In the genomic region with DNA sequence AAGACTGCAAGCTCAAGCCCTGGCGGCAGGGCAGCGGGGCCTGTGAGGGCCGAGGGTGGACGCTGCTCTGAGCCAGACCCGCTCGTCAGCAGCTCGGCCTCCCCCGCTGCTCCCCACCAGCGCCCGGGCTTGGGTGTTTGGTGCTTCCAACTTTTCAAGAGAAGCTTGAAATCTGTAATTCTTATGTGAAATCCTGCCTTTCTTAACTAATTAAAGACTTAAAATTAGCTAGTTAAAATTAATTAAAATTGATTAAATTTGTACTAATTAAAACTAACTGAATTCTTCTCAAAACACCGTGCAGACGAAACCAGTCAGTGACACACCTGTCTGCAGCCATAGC, we compare ENCODE assay signal across 9 cellular contexts. TPM values are rescaled to one million over a fixed set of nuclear protein-coding genes. Genes with fewer than 3 reads are reported as not detected.
A peak's percentile ranks its signal among the peaks of the same experiment; 100 is the strongest.
DNase-seq lines count a peak whose midpoint lies in the region; ATAC-seq and TF ChIP-seq lines count a peak whose summit lies in the region.
"Had no signal": no experiment of that assay in that cellular context is flagged by ENCODE, and none has a peak within 500 bp of the region (broad histone marks: within the 10 kb centered on the region; RNA-seq: fewer than 3 reads in every experiment).

No MANE protein-coding gene starts in this region.

- H3K4me2 ChIP-seq in SK-N-SH: peak overlapping the region; percentile 98

- H3K36me3 ChIP-seq in SK-N-SH (replicated peaks in 1 of 2; ENCODE audit: control insufficient read depth in 1 of 2, insufficient read depth in 2 of 2, low read length in 1 of 2) (no peaks in the 10 kb centered on the region), brain microvascular endothelial cell (replicated peaks) (no peaks in the 10 kb centered on the region), upper lobe of right lung (no peaks in the 10 kb centered on the region)
- H3K36me3 ChIP-seq in naive thymus-derived CD4-positive, alpha-beta T cell (ENCODE audit: control insufficient read depth in 2 of 3, insufficient read depth in 3 of 3, low read length in 3 of 3): no peaks in the 10 kb centered on the region

- H3K4me1 ChIP-seq in SK-N-SH (ENCODE audit: control insufficient read depth in 1 of 2, insufficient read depth in 2 of 2, low read depth in 1 of 2, low read length in 1 of 2): peaks cover 0 to 18% of the 10 kb centered on the region in 2 experiments; a peak in 1 of 4 replicates
- H3K4me1 ChIP-seq in naive thymus-derived CD4-positive, alpha-beta T cell (ENCODE audit: control insufficient read depth in 2 of 2, insufficient read depth in 2 of 2, low read length in 2 of 2): peaks cover 12 to 13% of the 10 kb centered on the region in 2 donors
- peaks cover 7% of the 10 kb centered on the region for H3K4me1 ChIP-seq in upper lobe of right lung

- 34% methylated on average over 12 of the region's 12 CpGs for WGBS in SK-N-SH (ENCODE audit: low lambda C conversion rate)

- CTCF ChIA-PET in SK-N-SH (lab: Yijun Ruan, JAX): interaction anchor here (0.6 to 7.4 kb wide), 79 partner anchors 8 to 684 kb away, joined by 3 to 135 read pairs (median 5); no protein-coding TSS in a partner anchor
- CTCF ChIA-PET in naive thymus-derived CD4-positive, alpha-beta T cell (lab: Charles Lee): interaction anchor here (1.0 kb wide), 1 partner anchor 9 kb away, joined by 3 read pairs; no protein-coding TSS in a partner anchor

- no peaks in the 10 kb centered on the region for H3K79me2 ChIP-seq in SK-N-SH (ENCODE audit: insufficient read depth)

- peak overlapping the region in 7 of 10 donors; percentile 21 to 77 (median 34) for H3K4me3 Mint-ChIP-seq in naive thymus-derived CD4-positive, alpha-beta T cell

- in situ Hi-C loops in brain microvascular endothelial cell (cut with HindIII; ENCODE audit: low pct_ligation_motif_present, low sequenced_read_pairs): no loop called here

- H3K27ac Mint-ChIP-seq in naive thymus-derived CD4-positive, alpha-beta T cell: peak overlapping the region in 4 of 9 donors; percentile 30 to 76 (median 50)

- peaks cover 0 to 3% (median 0%) of the 10 kb centered on the region in 11 donors for H3K9me3 Mint-ChIP-seq in naive thymus-derived CD4-positive, alpha-beta T cell
- H3K9me3 Mint-ChIP-seq: stimulated activated naive B cell treated with anti-CD40 and anti-IgM and Interleukin-4, amounts not matched to agents 10 μg/mL and 1 μg/mL and 100 μg/mL, for 72 hours had no signal

- H3K9me2 ChIP-seq in SK-N-SH: no peaks in the 10 kb centered on the region

- H3K36me3 Mint-ChIP-seq in naive thymus-derived CD4-positive, alpha-beta T cell: no peaks in the 10 kb centered on the region
- H3K36me3 Mint-ChIP-seq: stimulated activated naive B cell treated with anti-CD40 and anti-IgM and Interleukin-4, amounts not matched to agents 10 μg/mL and 1 μg/mL and 100 μg/mL, for 72 hours had no signal

- H3K27me3 ChIP-seq in SK-N-SH (ENCODE audit: insufficient read depth) (no peaks in the 10 kb centered on the region), brain microvascular endothelial cell (replicated peaks) (no peaks in the 10 kb centered on the region), upper lobe of right lung (no peaks in the 10 kb centered on the region)
- no peaks in the 10 kb centered on the region for H3K27me3 ChIP-seq in naive thymus-derived CD4-positive, alpha-beta T cell (ENCODE audit: control insufficient read depth in 2 of 2, insufficient read depth in 2 of 2, low read length in 2 of 2)

- POLR2A ChIA-PET in SK-N-SH (lab: Yijun Ruan, JAX): interaction anchor here (0.6 to 2.2 kb wide), 16 partner anchors 12 to 671 kb away, joined by 3 to 18 read pairs (median 4); no protein-coding TSS in a partner anchor
- POLR2A ChIA-PET in naive thymus-derived CD4-positive, alpha-beta T cell (lab: Charles Lee): no interaction called here

- no peaks in the 10 kb centered on the region for H4K20me1 ChIP-seq in SK-N-SH (ENCODE audit: insufficient read depth)

- H3F3A ChIP-seq in SK-N-SH (replicated peaks; ENCODE audit: insufficient read depth): peaks cover 6% of the 10 kb centered on the region

- TF ChIP-seq CTCF in SK-N-SH (IDR thresholded peaks at IDR 0.05): no peak
- no peak for TF ChIP-seq CTCF in brain microvascular endothelial cell (IDR thresholded peaks at IDR 0.05; ENCODE audit: low read depth, low read length, missing control alignments)
- no peak for TF ChIP-seq CTCF in upper lobe of right lung (IDR thresholded peaks at IDR 0.05)

- TF ChIP-seq EP300 in SK-N-SH (IDR thresholded peaks at IDR 0.05; ENCODE audit: borderline replicate concordance in 1 of 2, low read depth in 1 of 2, low read length in 1 of 2): no peak

- peak overlapping the region; percentile 67 to 85 for H3K27ac ChIP-seq in SK-N-SH (ENCODE audit: low read depth in 2 of 2, low read length in 1 of 2)
- no peak overlapping the region for H3K27ac ChIP-seq in brain microvascular endothelial cell
- H3K27ac ChIP-seq in naive thymus-derived CD4-positive, alpha-beta T cell (ENCODE audit: low read depth, low read length): peak overlapping the region; percentile 45
- H3K27ac ChIP-seq in upper lobe of right lung: peak overlapping the region; percentile 75

- H3K27me3 Mint-ChIP-seq in naive thymus-derived CD4-positive, alpha-beta T cell: peaks cover 0 to 4% (median 0%) of the 10 kb centered on the region in 5 donors

- ATAC-seq in SK-N-SH treated with all-trans-retinoic acid at 6 μM for 48 hours (no peak), upper lobe of right lung (no peak), GM18867 (IDR thresholded peaks at IDR 0.05; ENCODE audit: unreplicated experiment) (no peak), HG03045 (IDR thresholded peaks at IDR 0.05; ENCODE audit: unreplicated experiment) (no peak)
- no peak for ATAC-seq in naive thymus-derived CD4-positive, alpha-beta T cell

- DNase-seq in SK-N-SH: no peak
- DNase-seq in brain microvascular endothelial cell: no peak
- no peak for DNase-seq in naive thymus-derived CD4-positive, alpha-beta T cell
- DNase-seq in upper lobe of right lung: no peak
- DNase-seq in GF-D8 (lab: John Stamatoyannopoulos, UW): no peak

- no peak for TF ChIP-seq RAD21 in SK-N-SH (IDR thresholded peaks at IDR 0.05; ENCODE audit: low read length)

- peak overlapping the region; percentile 86; the same call in 1 of the 2 replicates for H2AFZ ChIP-seq in SK-N-SH (ENCODE audit: low read depth)

- intact Hi-C loops in naive thymus-derived CD4-positive, alpha-beta T cell (cut with micrococcal nuclease): no loop called here
- intact Hi-C loops in upper lobe of right lung (cut with DNase I): loop anchor here (10.0 kb wide), 1 partner anchor 269 kb away; no protein-coding TSS in a partner anchor

- H3K4me3 ChIP-seq in SK-N-SH (ENCODE audit: low read depth in 2 of 2, low read length in 1 of 2) (peak overlapping the region; percentile 58 to 70), brain microvascular endothelial cell (ENCODE audit: low read depth, low read length) (peak overlapping the region; percentile 53), upper lobe of right lung (peak overlapping the region; percentile 49)
- H3K4me3 ChIP-seq in naive thymus-derived CD4-positive, alpha-beta T cell (ENCODE audit: low read length): no peak overlapping the region

- peaks cover 9 to 24% (median 16%) of the 10 kb centered on the region in 7 donors for H3K4me1 Mint-ChIP-seq in naive thymus-derived CD4-positive, alpha-beta T cell

- no peaks in the 10 kb centered on the region for H3K9me3 ChIP-seq in SK-N-SH
- H3K9me3 ChIP-seq in naive thymus-derived CD4-positive, alpha-beta T cell (ENCODE audit: control insufficient read depth in 2 of 3, low read length in 3 of 3): no peaks in the 10 kb centered on the region
- no peaks in the 10 kb centered on the region for H3K9me3 ChIP-seq in upper lobe of right lung

- H3K9ac ChIP-seq in SK-N-SH: peak overlapping the region; percentile 71; the same call in 1 of the 2 replicates

TF ChIP-seq in SK-N-SH, 30 proteins besides CTCF, POLR2A, EP300 and RAD21:
- TF ChIP-seq RXRA (IDR thresholded peaks at IDR 0.05; ENCODE audit: borderline replicate concordance, low read depth): no peak
- no peak for TF ChIP-seq USF2 (IDR thresholded peaks at IDR 0.05; ENCODE audit: borderline replicate concordance, low read depth, low read length)

TF ChIP-seq in SK-N-SH treated with all-trans-retinoic acid at 6 μM for 48 hours, 23 proteins besides CTCF, POLR2A, EP300 and RAD21:
- TF ChIP-seq CSDC2 (CRISPR knock-in tag; IDR thresholded peaks at IDR 0.05) (no peak), CSRNP3 (CRISPR knock-in tag; IDR thresholded peaks at IDR 0.05) (no peak), OSR1 (CRISPR knock-in tag; IDR thresholded peaks at IDR 0.05) (no peak)

RNA-seq across cellular contexts. Expression of gene SLC19A1, which starts 14.0 kb away (rescaled TPM):
- polyA plus RNA-seq in SK-N-SH (2012; rRNA removed): 13.0 and 15.0 TPM in 2 replicates
- polyA plus RNA-seq in SK-N-SH (2012; cell fraction: cytosol; rRNA removed): 4.5 and 8.6 TPM in 2 replicates
- 21.6 and 27.3 TPM in 2 replicates for polyA plus RNA-seq in SK-N-SH (2012; cell fraction: nucleus; rRNA removed)
- total RNA-seq in naive thymus-derived CD4-positive, alpha-beta T cell: 10 to 100 TPM; 10.5 to 49.1 (median 21.6) TPM
- polyA plus RNA-seq in naive thymus-derived CD4-positive, alpha-beta T cell: 10 to 100 TPM; 11.7 to 15.6 TPM
- 39.3 TPM for total RNA-seq in upper lobe of right lung
